In genomic region chr19:45883586-45883880, GRCh38 we compare ENCODE assay signal across 12 cellular contexts. TPM values are rescaled to one million over a fixed set of nuclear protein-coding genes. Genes with fewer than 3 reads are reported as not detected.
DNase-seq lines count a peak whose midpoint lies in the region; ATAC-seq and TF ChIP-seq lines count a peak whose summit lies in the region.
"Had no signal": no experiment of that assay in that cellular context is flagged by ENCODE, and none has a peak within 500 bp of the region (broad histone marks: within the 10 kb centered on the region; RNA-seq: fewer than 3 reads in every experiment).

No MANE protein-coding gene starts in this region.

- no peaks in the 10 kb centered on the region for H3K27me3 Mint-ChIP-seq in osteocyte (ENCODE audit: unreplicated experiment)

- BruUV-seq in PC-9 (replicated peaks; lab: Mats Ljungman, UMichigan) = no TSS peak

- H3K27ac ChIP-seq in DND-41 (ENCODE audit: low read length) (no peak overlapping the region), PC-9 (no peak overlapping the region), dorsolateral prefrontal cortex (no peak overlapping the region)
- H3K27ac ChIP-seq: SJCRH30 had no signal

- H3K9ac ChIP-seq in DND-41 (ENCODE audit: low read depth, low read length) = peak overlapping the region; percentile 82; the same call in 1 of the 2 replicates

- H2AFZ ChIP-seq in DND-41 (ENCODE audit: low read depth, low read length) = no peak overlapping the region
- no peak overlapping the region for H2AFZ ChIP-seq in PC-9

- H3K9me3 ChIP-seq in DND-41 (ENCODE audit: insufficient read depth, low read length, severe bottlenecking) (no peaks in the 10 kb centered on the region), PC-9 (ENCODE audit: insufficient read depth, low read depth) (no peaks in the 10 kb centered on the region)
- H3K9me3 ChIP-seq: SJCRH30 had no signal

- peaks cover 28% of the 10 kb centered on the region for H3K36me3 ChIP-seq in DND-41 (ENCODE audit: insufficient read depth, low read length)
- H3K36me3 ChIP-seq in PC-9 (ENCODE audit: low read depth) = no peaks in the 10 kb centered on the region

- intact Hi-C loops in PC-9 (cut with micrococcal nuclease; ENCODE audit: unreplicated experiment) = loop anchor here (1.0 to 5.0 kb wide), 3 partner anchors 66 to 134 kb away; partner anchors contain the start of gene SIX5
- intact Hi-C loops in dorsolateral prefrontal cortex (cut with DNase I) = loop anchor here (5.0 kb wide), 2 partner anchors 114 to 991 kb away; partner anchors contain the start of genes CCDC61 (in 1 of the 2) and TOMM40 (in 1 of the 2)

- peak overlapping the region; percentile 69 for H3K4me3 Mint-ChIP-seq in osteocyte (ENCODE audit: unreplicated experiment)

- DNase-seq in DND-41 (no peak), PC-9 (no peak), dorsolateral prefrontal cortex (no peak), osteocyte (ENCODE audit: extremely low spot score, unreplicated experiment) (no peak), anterior cingulate cortex (lab: John Stamatoyannopoulos, UW) (no peak), GM19240 (ENCODE audit: insufficient read length, low spot score) (no peak)
- DNase-seq: NCI-H1417 treated with DMSO at 0.1 percent for 48 hours had no signal

- ATAC-seq in DND-41 (ENCODE audit: insufficient read depth, low read depth) = no peak
- ATAC-seq in GM21367 (IDR thresholded peaks at IDR 0.05; ENCODE audit: unreplicated experiment) = no peak
- no peak for ATAC-seq in HG02973 (IDR thresholded peaks at IDR 0.05; ENCODE audit: unreplicated experiment)

- peaks cover 31% of the 10 kb centered on the region for H3K79me2 ChIP-seq in DND-41 (ENCODE audit: insufficient read depth, low read length)
- peaks cover 23% of the 10 kb centered on the region for H3K79me2 ChIP-seq in PC-9 (ENCODE audit: low read depth)

- H3K27ac Mint-ChIP-seq in osteocyte (ENCODE audit: unreplicated experiment) = peak overlapping the region; percentile 57

- peaks cover 37% of the 10 kb centered on the region for H3K4me1 ChIP-seq in DND-41 (ENCODE audit: insufficient read depth, low read length)
- peaks cover 20% of the 10 kb centered on the region for H3K4me1 ChIP-seq in PC-9 (replicated peaks; ENCODE audit: insufficient read depth)

- peaks cover 25% of the 10 kb centered on the region for H3K4me1 Mint-ChIP-seq in osteocyte (ENCODE audit: unreplicated experiment)

- H3K9me2 ChIP-seq in PC-9 (ENCODE audit: insufficient read depth) = no peaks in the 10 kb centered on the region

- CTCF ChIA-PET in PC-9 (lab: Charles Lee) = interaction anchor here (0.5 to 0.6 kb wide), 2 partner anchors 92 to 377 kb away, joined by 3 read pairs; no protein-coding TSS in a partner anchor

- H3K27me3 ChIP-seq in DND-41 (ENCODE audit: insufficient read depth, low read length, poor library complexity) (no peaks in the 10 kb centered on the region), PC-9 (ENCODE audit: insufficient read depth, low read depth) (no peaks in the 10 kb centered on the region), dorsolateral prefrontal cortex (no peaks in the 10 kb centered on the region)
- H3K27me3 ChIP-seq: SJCRH30 had no signal

- H3F3A ChIP-seq in PC-9 (ENCODE audit: insufficient read depth, low read depth) = peaks cover 35% of the 10 kb centered on the region

- H3K9me3 Mint-ChIP-seq in osteocyte (ENCODE audit: unreplicated experiment) = no peaks in the 10 kb centered on the region

- peaks cover 5% of the 10 kb centered on the region for H3K36me3 Mint-ChIP-seq in osteocyte (ENCODE audit: unreplicated experiment)

- H3K4me2 ChIP-seq in DND-41 (ENCODE audit: insufficient read depth, low read length) = peak overlapping the region; percentile 99
- H3K4me2 ChIP-seq in PC-9 = peak overlapping the region; percentile 51

- H3K4me3 ChIP-seq in DND-41 (ENCODE audit: low read depth in 1 of 2, low read length in 2 of 2) (peak overlapping the region in 1 of 2 experiments; percentile 78; a peak in 2 of 4 replicates), PC-9 (no peak overlapping the region; the same call in 1 of the 2 replicates), dorsolateral prefrontal cortex (peak overlapping the region in 37 of 59 donors; percentile 3 to 90 (median 35))

- POLR2A ChIA-PET in PC-9 (lab: Charles Lee; ENCODE audit: unreplicated experiment) = no interaction called here

- TF ChIP-seq CTCF in DND-41 (IDR thresholded peaks at IDR 0.05; ENCODE audit: borderline replicate concordance, extremely low read depth, low read length, poor library complexity, severe bottlenecking) (no peak), PC-9 (conservative IDR thresholded peaks at IDR 0.05) (peak; percentile 51; the same call in 1 of the 2 replicates), dorsolateral prefrontal cortex (IDR thresholded peaks at IDR 0.05 in 54 of 56, conservative IDR thresholded peaks at IDR 0.05 in 2 of 56; ENCODE audit: low read depth in 1 of 56, partially characterized antibody in 56 of 56) (peak in 9 of 56 donors; percentile 3 to 42 (median 25)), osteocyte (IDR thresholded peaks at IDR 0.05) (peak; percentile 32)

- H4K20me1 ChIP-seq in DND-41 (ENCODE audit: insufficient read depth, low read length) (peaks cover 44% of the 10 kb centered on the region), PC-9 (ENCODE audit: insufficient read depth) (peaks cover 32% of the 10 kb centered on the region)

RNA-seq across cellular contexts. Expression of gene IRF2BP1, which starts 2.4 kb away (rescaled TPM):
- 24.7 and 29.8 TPM in 2 replicates for total RNA-seq in PC-9 (2021)
- total RNA-seq in dorsolateral prefrontal cortex = 10 to 100 TPM; 30.3 to 53.6 (median 40.7) TPM
- total RNA-seq in osteocyte = 29.4 and 30.9 TPM in 2 replicates

RNA-seq across cellular contexts. Expression of gene MYPOP, which starts 18.9 kb away (rescaled TPM):
- 13.6 TPM in 2 replicates for total RNA-seq in PC-9 (2021)
- total RNA-seq in dorsolateral prefrontal cortex = 10 to 100 TPM; 17.2 to 46.3 (median 34.0) TPM
- total RNA-seq in osteocyte = 9.9 and 10.4 TPM in 2 replicates

RNA-seq across cellular contexts. Expression of gene FOXA3, which starts 19.4 kb away (rescaled TPM):
- total RNA-seq in PC-9 (2021) = not detected in 2 replicates
- total RNA-seq in dorsolateral prefrontal cortex = under 1 TPM in 2 of 120 experiments, not detected in 118; 0.30 to 0.32 TPM
- not detected in 2 replicates for total RNA-seq in osteocyte
- total RNA-seq: endothelial cell of umbilical vein, left cardiac atrium had no signal

RNA-seq across cellular contexts. Expression of gene SYMPK, which starts 20.6 kb away (rescaled TPM):
- 85.5 and 121 TPM in 2 replicates for total RNA-seq in PC-9 (2021)
- 100 to 1,000 TPM in 17 of 120 experiments, 10 to 100 TPM in 103; 65.0 to 119 (median 87.1) TPM for total RNA-seq in dorsolateral prefrontal cortex
- 67.2 and 72.1 TPM in 2 replicates for total RNA-seq in osteocyte

RNA-seq across cellular contexts. Expression of gene NANOS2, which starts 31.0 kb away (rescaled TPM):
- total RNA-seq in PC-9 (2021) = not detected in 2 replicates
- 1 to 10 TPM in 1 of 120 experiments, under 1 TPM in 15, not detected in 104; 0.28 to 1.7 (median 0.49) TPM for total RNA-seq in dorsolateral prefrontal cortex
- total RNA-seq in osteocyte = not detected in 2 replicates
- total RNA-seq: endothelial cell of umbilical vein, left cardiac atrium, SJCRH30 had no signal
